Comparison of ENCODE assay signal across 34 cellular contexts in the genomic region with DNA sequence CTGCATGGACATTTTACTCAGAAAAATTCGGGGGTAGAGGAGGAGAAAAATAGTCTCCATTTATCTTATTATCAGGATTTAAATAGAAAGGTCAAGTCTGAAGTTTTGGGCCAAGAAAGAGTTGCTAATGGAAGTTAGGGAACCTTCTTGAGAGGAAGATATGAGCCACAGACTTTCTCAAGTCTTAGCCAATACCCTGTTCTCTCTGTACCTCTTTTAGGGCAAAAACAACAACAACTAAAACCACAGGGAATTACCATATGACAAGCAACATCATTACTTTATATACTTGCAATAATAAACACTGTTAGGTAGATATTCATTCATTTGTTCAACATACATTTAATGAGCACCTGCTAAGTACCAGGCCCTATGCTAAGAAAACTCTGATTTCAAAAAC.
"Had no signal": no experiment of that assay in that cellular context is flagged by ENCODE, and none has a peak within 500 bp of the region (broad histone marks: within the 10 kb centered on the region; RNA-seq: fewer than 3 reads in every experiment).

No MANE protein-coding gene starts in this region.

- H3K36me3 ChIP-seq: adrenal gland, cardiac muscle cell, Peyer's patch, SJSA1 had no signal

- H3K36me3 Mint-ChIP-seq: activated CD4-positive, alpha-beta memory T cell treated with anti-CD3 and anti-CD28 coated beads for 36 hours; activated naive CD4-positive, alpha-beta T cell treated with anti-CD3 and anti-CD28 coated beads, Interleukin-2, amount 50 U/mL, for 72 hours had no signal

- H3K9me3 Mint-ChIP-seq: activated B cell treated with CpG ODN at 0.5 μM for 24 hours; activated CD4-positive, alpha-beta memory T cell treated with anti-CD3 and anti-CD28 coated beads for 36 hours; activated naive CD4-positive, alpha-beta T cell treated with anti-CD3 and anti-CD28 coated beads for 36 hours; activated T-helper 1 cell treated with anti-CD3 and anti-CD28 coated beads, Interleukin-12 subunit alpha, Interleukin-12 subunit beta, Interleukin-2, Interleukin-4 antibody, amounts not matched to agents 30 ng/mL and 10 ng/mL and 1 ng/mL, durations not matched to agents 14 hours and 24 hours and 36 hours; T-helper 1 cell treated with Interleukin-12 subunit alpha and Interleukin-12 subunit beta and Interleukin-4 antibody, amounts not matched to agents 30 μg/mL and 1 μg/mL, for 36 hours; T-helper 2 cell treated with Interferon-gamma antibody and Interleukin-4, amounts not matched to agents 5 μg/mL and 100 μg/mL, for 36 hours had no signal

- H3K4me1 Mint-ChIP-seq: activated B cell treated with CpG ODN at 0.5 μM for 24 hours had no signal

- H3K27me3 Mint-ChIP-seq: activated CD4-positive, alpha-beta memory T cell treated with anti-CD3 and anti-CD28 coated beads for 36 hours had no signal

- DNase-seq: activated B cell treated with CpG ODN at 0.5 μM for 24 hours; activated CD4-positive, alpha-beta memory T cell treated with anti-CD3 and anti-CD28 coated beads for 36 hours; activated CD4-positive, alpha-beta T cell treated with anti-CD3 and anti-CD28 coated beads for 4 hours; activated CD4-positive, alpha-beta T cell treated with anti-CD3 and anti-CD28 coated beads, Interleukin-2, amount 50 U/mL, for 1 hour; activated CD4-positive, CD25-positive, alpha-beta regulatory T cell treated with anti-CD3 and anti-CD28 coated beads, Interleukin-2, amount 50 U/mL, for 72 hours; activated CD8-positive, alpha-beta memory T cell treated with anti-CD3 and anti-CD28 coated beads, Interleukin-2, amount 50 U/mL, for 4 hours; activated gamma-delta T cell treated with Interleukin-2 at 50 U/mL for 16 hours; activated naive CD4-positive, alpha-beta T cell treated with anti-CD3 and anti-CD28 coated beads for 36 hours; activated T-cell treated with anti-CD3 and anti-CD28 coated beads for 4 hours; activated T-cell treated with anti-CD3 and anti-CD28 coated beads, Interleukin-2, amount 50 U/mL, for 4 hours; anterior cingulate cortex; Karpas-422; KBM-7; NCI-H1105; NCI-H1417 treated with DMSO at 0.1 percent for 48 hours; NCI-H187 treated with DMSO at 0.1 percent for 48 hours; NCI-H2081; NCI-H226; NCI-H510A; NCI-H526; NCI-H748 treated with DMSO at 0.1 percent for 48 hours; NK-92 treated with Interleukin-12 subunit alpha and Interleukin-12 subunit beta, amount 100 ng/mL, for 24 hours; PC-3; Peyer's patch; RPMI8226; SHP77 treated with DMSO at 0.1 percent for 48 hours; SK-N-SH had no signal

- H3K4me3 Mint-ChIP-seq: activated B cell treated with CpG ODN at 0.5 μM for 24 hours; activated CD4-positive, alpha-beta memory T cell treated with anti-CD3 and anti-CD28 coated beads for 36 hours; activated naive CD4-positive, alpha-beta T cell treated with anti-CD3 and anti-CD28 coated beads for 36 hours; activated T-cell treated with anti-CD3 and anti-CD28 coated beads, Interleukin-2, amount 50 U/mL, for 4 hours; activated T-helper 1 cell treated with anti-CD3 and anti-CD28 coated beads, Interleukin-12 subunit alpha, Interleukin-12 subunit beta, Interleukin-2, Interleukin-4 antibody, amounts not matched to agents 30 ng/mL and 10 ng/mL and 1 ng/mL, durations not matched to agents 14 hours and 24 hours and 36 hours; T-helper 1 cell treated with Interleukin-12 subunit alpha and Interleukin-12 subunit beta and Interleukin-4 antibody, amounts not matched to agents 30 μg/mL and 1 μg/mL, for 36 hours; T-helper 2 cell treated with Interferon-gamma antibody and Interleukin-4, amounts not matched to agents 5 μg/mL and 100 μg/mL, for 36 hours had no signal

- H3K27ac Mint-ChIP-seq: activated B cell treated with CpG ODN at 0.5 μM for 24 hours; activated CD4-positive, alpha-beta memory T cell treated with anti-CD3 and anti-CD28 coated beads for 36 hours; activated naive CD4-positive, alpha-beta T cell treated with anti-CD3 and anti-CD28 coated beads for 36 hours; activated naive CD4-positive, alpha-beta T cell treated with anti-CD3 and anti-CD28 coated beads, Interleukin-2, amount 50 U/mL, for 72 hours; activated T-helper 1 cell treated with anti-CD3 and anti-CD28 coated beads, Interleukin-12 subunit alpha, Interleukin-12 subunit beta, Interleukin-2, Interleukin-4 antibody, amounts not matched to agents 30 ng/mL and 10 ng/mL and 1 ng/mL, durations not matched to agents 14 hours and 24 hours and 36 hours; T-helper 1 cell treated with Interleukin-12 subunit alpha and Interleukin-12 subunit beta and Interleukin-4 antibody, amounts not matched to agents 30 μg/mL and 1 μg/mL, for 36 hours; T-helper 2 cell treated with Interferon-gamma antibody and Interleukin-4, amounts not matched to agents 5 μg/mL and 100 μg/mL, for 36 hours had no signal

- H3K27me3 ChIP-seq: adrenal gland, cardiac muscle cell, Peyer's patch, SJSA1 had no signal

- H3K9ac ChIP-seq: SK-N-SH had no signal

- H3K4me1 ChIP-seq: adrenal gland, Peyer's patch had no signal

- H3K4me2 ChIP-seq: SK-N-SH had no signal

- ATAC-seq: activated naive CD4-positive, alpha-beta T cell treated with anti-CD3 and anti-CD28 coated beads, Interleukin-2, amount 50 U/mL, for 72 hours; activated T-cell treated with anti-CD3 and anti-CD28 coated beads, Interleukin-2, amount 50 U/mL, for 4 hours; PC-3 had no signal

- H3K9me3 ChIP-seq: adrenal gland, Peyer's patch, SJSA1, SK-N-SH had no signal

- H3K27ac ChIP-seq: adrenal gland, Peyer's patch, SJSA1 had no signal

- H3K4me3 ChIP-seq: adrenal gland, cardiac muscle cell, Peyer's patch, SJSA1 had no signal
